In the genomic region with DNA sequence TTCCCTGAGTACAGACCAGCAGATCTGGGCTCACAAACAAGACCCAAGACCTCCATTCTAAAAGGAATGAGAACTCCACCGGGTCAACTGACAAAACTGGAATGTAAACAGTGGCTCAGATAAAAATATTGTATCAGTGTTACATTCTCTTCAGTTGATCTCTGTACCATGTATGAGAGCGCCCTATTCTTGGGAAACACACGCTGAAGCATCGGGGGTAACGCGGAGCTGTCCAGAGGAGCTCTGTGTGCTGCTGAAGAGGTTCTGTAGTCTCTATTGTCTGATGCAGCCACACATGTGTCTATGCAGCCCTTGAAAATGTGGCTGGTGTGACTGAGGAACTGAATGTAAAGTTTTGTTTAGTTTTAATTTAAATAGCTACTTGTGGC, we compare ENCODE assay signal across 10 cellular contexts. TPM values are rescaled to one million over a fixed set of nuclear protein-coding genes. Genes with fewer than 3 reads are reported as not detected.
DNase-seq lines count a peak whose midpoint lies in the region; ATAC-seq and TF ChIP-seq lines count a peak whose summit lies in the region.
"Had no signal": no experiment of that assay in that cellular context is flagged by ENCODE, and none has a peak within 500 bp of the region (broad histone marks: within the 10 kb centered on the region; RNA-seq: fewer than 3 reads in every experiment).

No MANE protein-coding gene starts in this region.

- H2AK5ac ChIP-seq in mesenchymal stem cell (ENCODE audit: low read length, severe bottlenecking) = no peak overlapping the region

- peak in 1 of 2 donors; percentile 28 for ATAC-seq in activated T-cell treated with anti-CD3 and anti-CD28 coated beads, Interleukin-2, amount 50 U/mL, for 72 hours (replicated peaks in 1 of 2)
- ATAC-seq in HG02884 (IDR thresholded peaks at IDR 0.05; ENCODE audit: unreplicated experiment) = no peak

- H3K36me3 ChIP-seq in mesenchymal stem cell (ENCODE audit: control insufficient read depth in 1 of 2, insufficient read depth in 2 of 2, low read depth in 1 of 2, low read length in 2 of 2) (peaks cover 0 to 18% of the 10 kb centered on the region in 2 experiments), transverse colon (no peaks in the 10 kb centered on the region)

- H3K79me1 ChIP-seq in mesenchymal stem cell (replicated peaks; ENCODE audit: low read length, poor library complexity, severe bottlenecking) = peaks cover 4% of the 10 kb centered on the region

- peaks cover 47% of the 10 kb centered on the region for H3K4me1 Mint-ChIP-seq in activated T-cell treated with anti-CD3 and anti-CD28 coated beads, Interleukin-2, amount 50 U/mL, for 72 hours (ENCODE audit: low read depth)

- H3K4me2 ChIP-seq in mesenchymal stem cell (ENCODE audit: low read length, poor library complexity, severe bottlenecking) = no peak overlapping the region

- peak overlapping the region; percentile 3 for H3K9ac ChIP-seq in mesenchymal stem cell (ENCODE audit: low read length)

- H3K4me1 ChIP-seq in mesenchymal stem cell (ENCODE audit: control insufficient read depth, insufficient read depth, low read depth, low read length) = peaks cover 28% of the 10 kb centered on the region
- peaks cover 22 to 63% (median 38%) of the 10 kb centered on the region in 4 donors for H3K4me1 ChIP-seq in transverse colon

- H3K27me3 Mint-ChIP-seq in activated T-cell treated with anti-CD3 and anti-CD28 coated beads, Interleukin-2, amount 50 U/mL, for 72 hours (ENCODE audit: low read depth) = no peaks in the 10 kb centered on the region
- H3K27me3 Mint-ChIP-seq: central memory CD8-positive, alpha-beta T cell had no signal

- H3K4me3 ChIP-seq in coronary artery = no peak overlapping the region
- no peak overlapping the region for H3K4me3 ChIP-seq in mesenchymal stem cell (ENCODE audit: insufficient read depth in 1 of 2, low read depth in 1 of 2, low read length in 2 of 2)
- H3K4me3 ChIP-seq in transverse colon = no peak overlapping the region

- DNase-seq in activated T-cell treated with anti-CD3 and anti-CD28 coated beads, Interleukin-2, amount 50 U/mL, for 72 hours = no peak
- no peak for DNase-seq in activated T-cell treated with anti-CD3 and anti-CD28 coated beads, Interleukin-2, amount 50 U/mL, for 1 hour
- peak; percentile 69 for DNase-seq in coronary artery (ENCODE audit: low spot score)
- DNase-seq in mesenchymal stem cell = peak; percentile 77
- no peak for DNase-seq in transverse colon
- DNase-seq in NCI-H2227 (lab: John Stamatoyannopoulos, UW; ENCODE audit: unreplicated experiment) = no peak
- no peak for DNase-seq in erythroblast (lab: John Stamatoyannopoulos, UW)
- DNase-seq: NCI-H1436 treated with DMSO at 0.1 percent for 48 hours had no signal

- no peak overlapping the region for H4K91ac ChIP-seq in mesenchymal stem cell (ENCODE audit: low read length)

- no peaks in the 10 kb centered on the region for H3K9me3 Mint-ChIP-seq in activated T-cell treated with anti-CD3 and anti-CD28 coated beads, Interleukin-2, amount 50 U/mL, for 72 hours
- H3K9me3 Mint-ChIP-seq: central memory CD8-positive, alpha-beta T cell had no signal

- TF ChIP-seq CTCF in coronary artery (IDR thresholded peaks at IDR 0.05) (no peak), transverse colon (IDR thresholded peaks at IDR 0.05) (no peak)

- no peak overlapping the region for H2AFZ ChIP-seq in mesenchymal stem cell (ENCODE audit: low read depth, low read length)

- H3K27me3 ChIP-seq in mesenchymal stem cell (ENCODE audit: control insufficient read depth in 1 of 2, insufficient read depth in 1 of 2, low read length in 2 of 2) (no peaks in the 10 kb centered on the region), transverse colon (no peaks in the 10 kb centered on the region)

- no peak overlapping the region for H3K23ac ChIP-seq in mesenchymal stem cell (ENCODE audit: low read length in 2 of 2)

- no peak overlapping the region for H2BK120ac ChIP-seq in mesenchymal stem cell (ENCODE audit: low read depth, low read length)

- peaks cover 1 to 2% of the 10 kb centered on the region in 2 donors for H3K36me3 Mint-ChIP-seq in activated T-cell treated with anti-CD3 and anti-CD28 coated beads, Interleukin-2, amount 50 U/mL, for 72 hours (ENCODE audit: insufficient read depth in 2 of 2)

- TF ChIP-seq POLR2A in transverse colon (IDR thresholded peaks at IDR 0.05) (no peak), erythroblast (IDR thresholded peaks at IDR 0.05; ENCODE audit: low read length) (no peak)

- in situ Hi-C loops in transverse colon (cut with MboI; ENCODE audit: low pct_ligation_motif_present in 1 of 4, low pct_unique_long_range_greater_than_20kb in 1 of 4, low sequenced_read_pairs in 3 of 4) = no loop called here

- H3K27ac Mint-ChIP-seq in activated T-cell treated with anti-CD3 and anti-CD28 coated beads, Interleukin-2, amount 50 U/mL, for 72 hours = peak overlapping the region; percentile 64

- H4K8ac ChIP-seq in mesenchymal stem cell (ENCODE audit: low read length) = no peak overlapping the region

- no peak overlapping the region for H2BK15ac ChIP-seq in mesenchymal stem cell (ENCODE audit: low read depth, poor library complexity, severe bottlenecking)

- H3K4ac ChIP-seq in mesenchymal stem cell (ENCODE audit: low read depth in 1 of 2, low read length in 2 of 2) = no peak overlapping the region

- peak overlapping the region; percentile 57 to 71 for H3K4me3 Mint-ChIP-seq in activated T-cell treated with anti-CD3 and anti-CD28 coated beads, Interleukin-2, amount 50 U/mL, for 72 hours
- H3K4me3 Mint-ChIP-seq: central memory CD8-positive, alpha-beta T cell had no signal

- H3K9me3 ChIP-seq in mesenchymal stem cell (ENCODE audit: control insufficient read depth, low read length) = no peaks in the 10 kb centered on the region
- H3K9me3 ChIP-seq in transverse colon = no peaks in the 10 kb centered on the region

- H2BK12ac ChIP-seq in mesenchymal stem cell (ENCODE audit: low read length in 2 of 2) = peak overlapping the region in 1 of 2 experiments; percentile 21

- peak overlapping the region; percentile 95 to 97 for H3K27ac ChIP-seq in coronary artery
- peak overlapping the region; percentile 78 for H3K27ac ChIP-seq in mesenchymal stem cell (ENCODE audit: low read length, poor library complexity, severe bottlenecking)
- H3K27ac ChIP-seq in transverse colon = peak overlapping the region; percentile 71 to 75 (median 72)

- H3K14ac ChIP-seq in mesenchymal stem cell (ENCODE audit: low read length in 2 of 2) = no peak overlapping the region

- intact Hi-C loops in transverse colon (cut with DNase I; ENCODE audit: low total_unique reads) = no loop called here

- peak overlapping the region in 1 of 2 experiments; percentile 23 for H3K18ac ChIP-seq in mesenchymal stem cell (ENCODE audit: low read depth in 1 of 2, low read length in 2 of 2)

- no peak overlapping the region for H2BK5ac ChIP-seq in mesenchymal stem cell (ENCODE audit: low read depth, low read length, poor library complexity, severe bottlenecking)

- TF ChIP-seq EP300 in transverse colon (IDR thresholded peaks at IDR 0.05; ENCODE audit: low read depth) = no peak

- WGBS in mesenchymal stem cell = 72% methylated on average over 6 of the region's 6 CpGs
- WGBS in transverse colon (ENCODE audit: low coverage in 1 of 2), 2 donors = 78 to 80% methylated on average over 5 to 6 of the region's 6 CpGs

RNA-seq across cellular contexts. Expression of a gene that starts 39.7 kb away (rescaled TPM):
- 10 to 100 TPM; 28.7 to 35.4 TPM for total RNA-seq in activated T-cell treated with anti-CD3 and anti-CD28 coated beads, Interleukin-2, amount 50 U/mL, for 72 hours
- polyA plus RNA-seq in mesenchymal stem cell (2013, experiment 1 of 2) = 89.2 TPM
- polyA plus RNA-seq in mesenchymal stem cell (2013, experiment 2 of 2) = 81.2 TPM
- total RNA-seq in transverse colon = 10 to 100 TPM; 27.3 to 40.3 (median 33.6) TPM

Comparison
In these comparisons a context has a peak if more than half of its experiments do, and no peak if none do; other contexts are left out.
1. DNase-seq: peak in coronary artery (single experiment) and mesenchymal stem cell (single experiment); none in activated T-cell treated with anti-CD3 and anti-CD28 coated beads, Interleukin-2, amount 50 U/mL, for 72 hours (0 of 2), activated T-cell treated with anti-CD3 and anti-CD28 coated beads, Interleukin-2, amount 50 U/mL, for 1 hour (single experiment), transverse colon (single experiment), NCI-H2227 (single experiment) and erythroblast (0 of 2).
2. Peak in every context shown above with its lines, with median percentiles within 50 percentile points of each other: H3K27ac ChIP-seq.